ENCODE assay signal across 20 cellular contexts in genomic region chr2:237345891-237346640, GRCh38.
DNase-seq lines count a peak whose midpoint lies in the region; ATAC-seq and TF ChIP-seq lines count a peak whose summit lies in the region.
"Had no signal": no experiment of that assay in that cellular context is flagged by ENCODE, and none has a peak within 500 bp of the region (broad histone marks: within the 10 kb centered on the region; RNA-seq: fewer than 3 reads in every experiment).

No MANE protein-coding gene starts in this region.

- intact Hi-C loops in IMR-90 (cut with micrococcal nuclease) (no loop called here), body of pancreas (cut with DNase I) (no loop called here)

- no peak overlapping the region for H3K27ac Mint-ChIP-seq in activated T-helper 17 cell treated with anti-CD3 and anti-CD28 coated beads, Interleukin-2, amount 50 U/mL, for 72 hours
- H3K27ac Mint-ChIP-seq: activated B cell treated with CpG ODN at 0.5 μM for 24 hours, CD14-positive monocyte had no signal

- H3K9me3 ChIP-seq in IMR-90 (ENCODE audit: control insufficient read depth, insufficient read depth, low read length): no peaks in the 10 kb centered on the region
- H3K9me3 ChIP-seq in body of pancreas: no peaks in the 10 kb centered on the region
- H3K9me3 ChIP-seq: pancreas, tibial nerve had no signal

- ATAC-seq in IMR-90 (ENCODE audit: low read depth) (no peak), body of pancreas (no peak)
- no peak for ATAC-seq in activated T-helper 17 cell treated with anti-CD3 and anti-CD28 coated beads, Interleukin-2, amount 50 U/mL, for 72 hours (replicated peaks)
- ATAC-seq: left ventricle myocardium superior, pancreas had no signal

- H3K27ac ChIP-seq in IMR-90 (ENCODE audit: insufficient read depth, low read length): peak overlapping the region; percentile 55; the same call in 1 of the 2 replicates
- peak overlapping the region; percentile 17 for H3K27ac ChIP-seq in rectal smooth muscle tissue (ENCODE audit: low read depth, low read length)
- H3K27ac ChIP-seq in body of pancreas: no peak overlapping the region
- H3K27ac ChIP-seq: pancreas had no signal

- H2AK9ac ChIP-seq in IMR-90 (replicated peaks; ENCODE audit: low read depth, low read length, poor library complexity): no peak overlapping the region

- no peak overlapping the region for H4K91ac ChIP-seq in IMR-90 (ENCODE audit: insufficient read depth, low read depth, low read length)

- no peaks in the 10 kb centered on the region for H3K4me1 Mint-ChIP-seq in activated T-helper 17 cell treated with anti-CD3 and anti-CD28 coated beads, Interleukin-2, amount 50 U/mL, for 72 hours
- H3K4me1 Mint-ChIP-seq: activated B cell treated with CpG ODN at 0.5 μM for 24 hours had no signal

- H2BK15ac ChIP-seq in IMR-90 (ENCODE audit: low read depth, low read length): no peak overlapping the region

- H3K4me3 Mint-ChIP-seq in activated T-helper 17 cell treated with anti-CD3 and anti-CD28 coated beads, Interleukin-2, amount 50 U/mL, for 72 hours: no peak overlapping the region
- H3K4me3 Mint-ChIP-seq: activated B cell treated with CpG ODN at 0.5 μM for 24 hours, CD14-positive monocyte had no signal

- no peaks in the 10 kb centered on the region for H3K9me3 Mint-ChIP-seq in activated T-helper 17 cell treated with anti-CD3 and anti-CD28 coated beads, Interleukin-2, amount 50 U/mL, for 72 hours
- H3K9me3 Mint-ChIP-seq: activated B cell treated with CpG ODN at 0.5 μM for 24 hours had no signal

- in situ Hi-C loops in IMR-90 (cut with MboI; ENCODE audit: low sequenced_read_pairs): no loop called here

- H3K4me1 ChIP-seq in IMR-90 (ENCODE audit: control insufficient read depth, insufficient read depth, low read length) (peaks cover 4% of the 10 kb centered on the region; the same call in 1 of the 2 replicates), rectal smooth muscle tissue (ENCODE audit: control insufficient read depth, insufficient read depth, low read length) (no peaks in the 10 kb centered on the region), body of pancreas (no peaks in the 10 kb centered on the region)
- H3K4me1 ChIP-seq: pancreas had no signal

- peak overlapping the region in 1 of 2 experiments; percentile 49; a peak in 1 of 4 replicates for H4K8ac ChIP-seq in IMR-90 (ENCODE audit: low read depth in 2 of 2, low read length in 2 of 2)

- no peak overlapping the region for H3K4ac ChIP-seq in IMR-90 (ENCODE audit: low read depth, low read length)

- H4K5ac ChIP-seq in IMR-90 (ENCODE audit: low read depth, low read length): peak overlapping the region; percentile 55

- dilution Hi-C loops in IMR-90 (cut with HindIII; ENCODE audit: low sequenced_read_pairs, unreplicated experiment): no loop called here

- H3K14ac ChIP-seq in IMR-90 (replicated peaks; ENCODE audit: low read depth, low read length): no peak overlapping the region

- H3K27me3 Mint-ChIP-seq in activated T-helper 17 cell treated with anti-CD3 and anti-CD28 coated beads, Interleukin-2, amount 50 U/mL, for 72 hours: no peaks in the 10 kb centered on the region

- H3K36me3 ChIP-seq in IMR-90 (ENCODE audit: control insufficient read depth, insufficient read depth, low read length): peaks cover 79% of the 10 kb centered on the region
- peaks cover 28% of the 10 kb centered on the region for H3K36me3 ChIP-seq in rectal smooth muscle tissue (ENCODE audit: control insufficient read depth, insufficient read depth, low read length)
- no peaks in the 10 kb centered on the region for H3K36me3 ChIP-seq in body of pancreas (replicated peaks in 1 of 2; ENCODE audit: insufficient read depth in 1 of 2, low read depth in 2 of 2)
- H3K36me3 ChIP-seq: pancreas had no signal

- CTCF ChIA-PET in IMR-90 (lab: Yijun Ruan, JAX): no interaction called here

- H3K4me3 ChIP-seq in IMR-90 (ENCODE audit: insufficient read depth, low read depth, low read length) (no peak overlapping the region), rectal smooth muscle tissue (ENCODE audit: low read length) (no peak overlapping the region), body of pancreas (no peak overlapping the region)
- H3K4me3 ChIP-seq: pancreas, tibial nerve had no signal

- BruUV-seq in IMR-90 (replicated peaks; lab: Mats Ljungman, UMichigan): no TSS peak

- H3K9ac ChIP-seq in IMR-90 (ENCODE audit: low read depth, low read length) (no peak overlapping the region), rectal smooth muscle tissue (ENCODE audit: low read length) (no peak overlapping the region)

- no peak overlapping the region for H3K4me2 ChIP-seq in IMR-90 (ENCODE audit: low read depth, low read length)

- no peak overlapping the region for H3K23ac ChIP-seq in IMR-90 (ENCODE audit: low read depth, low read length)

- peaks cover 27% of the 10 kb centered on the region; the same call in 1 of the 2 replicates for H3K9me1 ChIP-seq in IMR-90 (ENCODE audit: insufficient read depth, low read length)

- TF ChIP-seq POLR2A in IMR-90 (IDR thresholded peaks at IDR 0.05; ENCODE audit: low read depth, low read length) (no peak), body of pancreas (IDR thresholded peaks at IDR 0.05) (no peak)

- H3K79me1 ChIP-seq in IMR-90 (ENCODE audit: low read depth in 1 of 2, low read length in 2 of 2): peaks cover 25 to 76% of the 10 kb centered on the region in 2 experiments; a peak in 3 of 4 replicates

- TF ChIP-seq RAD21 in IMR-90 (IDR thresholded peaks at IDR 0.05; ENCODE audit: low read length): no peak

- H3K27me3 ChIP-seq in IMR-90 (ENCODE audit: control insufficient read depth, insufficient read depth, low read length) (no peaks in the 10 kb centered on the region), rectal smooth muscle tissue (ENCODE audit: control insufficient read depth, insufficient read depth, low read length) (no peaks in the 10 kb centered on the region), body of pancreas (no peaks in the 10 kb centered on the region)
- H3K27me3 ChIP-seq: pancreas, tibial nerve had no signal

- DNase-seq in COLO829 (ENCODE audit: low spot score): peak; percentile 15
- peak; percentile 43 for DNase-seq in IMR-90
- peak; percentile 54 for DNase-seq in astrocyte of the hippocampus (ENCODE audit: low read depth, low spot score)
- DNase-seq in body of pancreas: no peak
- DNase-seq in activated effector memory CD4-positive, alpha-beta T cell treated with Interleukin-2 at 50 U/mL for 16 hours: no peak
- no peak for DNase-seq in HuH-7 (ENCODE audit: low spot score)
- DNase-seq: activated B cell treated with CpG ODN at 0.5 μM for 24 hours; activated effector memory CD4-positive, alpha-beta T cell treated with anti-CD3 and anti-CD28 coated beads, Interleukin-2, amount 50 U/mL, for 16 hours; DMS79 treated with DMSO at 0.1 percent for 48 hours; H7; Karpas-422; left ventricle myocardium superior; NCI-H1417; NCI-H345; pancreas; Right ventricle myocardium superior had no signal

- H2BK20ac ChIP-seq in IMR-90 (ENCODE audit: low read depth, low read length): no peak overlapping the region

- H2BK5ac ChIP-seq in IMR-90 (ENCODE audit: low read depth, low read length, poor library complexity, severe bottlenecking): peak overlapping the region; percentile 69

- H2AK5ac ChIP-seq in IMR-90 (ENCODE audit: low read depth, low read length): no peak overlapping the region

- no CpG with 5 or more reads among the region's 4 CpGs for WGBS in IMR-90 (ENCODE audit: extremely low coverage in 2 of 2, insufficient read length in 1 of 2), 2 experiments
- 55 to 59% methylated on average over 4 of the region's 4 CpGs for WGBS in body of pancreas, 2 donors

- H3K36me3 Mint-ChIP-seq in activated T-helper 17 cell treated with anti-CD3 and anti-CD28 coated beads, Interleukin-2, amount 50 U/mL, for 72 hours (ENCODE audit: low read depth): peaks cover 4% of the 10 kb centered on the region
- H3K36me3 Mint-ChIP-seq: CD14-positive monocyte had no signal

- H3K56ac ChIP-seq in IMR-90 (ENCODE audit: extremely low read depth, insufficient read depth, low read length): no peak overlapping the region

- H2BK120ac ChIP-seq in IMR-90 (ENCODE audit: low read depth, low read length): no peak overlapping the region

- no peak overlapping the region for H2AFZ ChIP-seq in IMR-90 (replicated peaks; ENCODE audit: low read length, poor library complexity)

- peaks cover 3% of the 10 kb centered on the region for H4K20me1 ChIP-seq in IMR-90 (ENCODE audit: insufficient read depth, low read length)

- TF ChIP-seq CTCF in IMR-90 (conservative IDR thresholded peaks at IDR 0.05; ENCODE audit: low read depth, low read length): no peak
- no peak for TF ChIP-seq CTCF in body of pancreas (IDR thresholded peaks at IDR 0.05)

- POLR2A ChIA-PET in IMR-90 (lab: Charles Lee; ENCODE audit: unreplicated experiment): no interaction called here

- peak overlapping the region; percentile 26; the same call in 1 of the 2 replicates for H3K18ac ChIP-seq in IMR-90 (ENCODE audit: low read depth, low read length)

TF ChIP-seq in IMR-90, 13 proteins besides CTCF, POLR2A, EP300 and RAD21 (continues in another document):
- no peak for TF ChIP-seq CHD1 (IDR thresholded peaks at IDR 0.05; ENCODE audit: low read depth, low read length)
- TF ChIP-seq RCOR1 (IDR thresholded peaks at IDR 0.05; ENCODE audit: insufficient replicate concordance, low read length): no peak
- TF ChIP-seq MAFK (IDR thresholded peaks at IDR 0.05; ENCODE audit: low read depth, low read length): no peak
- TF ChIP-seq RFX5 (IDR thresholded peaks at IDR 0.05; ENCODE audit: low read depth, low read length): no peak
- no peak for TF ChIP-seq CEBPB (IDR thresholded peaks at IDR 0.05; ENCODE audit: low read depth, low read length)
- TF ChIP-seq MXI1 (IDR thresholded peaks at IDR 0.05; ENCODE audit: borderline replicate concordance, low read depth, low read length): no peak
- TF ChIP-seq FOS (IDR thresholded peaks at IDR 0.05; ENCODE audit: low read depth, low read length): no peak
- no peak for TF ChIP-seq NFE2L2 (IDR thresholded peaks at IDR 0.05; ENCODE audit: low read depth, low read length)
- TF ChIP-seq MAZ (IDR thresholded peaks at IDR 0.05; ENCODE audit: borderline replicate concordance, low read depth, low read length): no peak
- TF ChIP-seq BHLHE40 (IDR thresholded peaks at IDR 0.05; ENCODE audit: low read depth, low read length): no peak
- TF ChIP-seq SMC3 (IDR thresholded peaks at IDR 0.05; ENCODE audit: low read depth, low read length): no peak
- no peak for TF ChIP-seq ELK1 (IDR thresholded peaks at IDR 0.05; ENCODE audit: borderline replicate concordance, low read depth, low read length)

Comparison
In these comparisons a context has a peak if more than half of its experiments do, and no peak if none do; other contexts are left out.
1. DNase-seq: peak in COLO829 (single experiment), IMR-90 (single experiment) and astrocyte of the hippocampus (single experiment); none in body of pancreas (0 of 4), activated effector memory CD4-positive, alpha-beta T cell treated with Interleukin-2 at 50 U/mL for 16 hours (single experiment) and HuH-7 (single experiment).
2. H3K27ac ChIP-seq: peak in IMR-90 (single experiment) and rectal smooth muscle tissue (single experiment); none in body of pancreas (0 of 4).